ENCODE assay signal across 21 cellular contexts in genomic region chr22:36985490-36985889, GRCh38.
"Had no signal": no experiment of that assay in that cellular context is flagged by ENCODE, and none has a peak within 500 bp of the region (broad histone marks: within the 10 kb centered on the region; RNA-seq: fewer than 3 reads in every experiment).

No MANE protein-coding gene starts in this region.

- H3K4me3 ChIP-seq: left ventricle myocardium inferior, lung, neural progenitor cell, ovary, right atrium auricular region, skin epidermis, spleen, suprapubic skin, thoracic aorta, tibial artery, upper lobe of right lung had no signal

- H3K9ac ChIP-seq: neural progenitor cell had no signal

- ATAC-seq: natural killer cell, sciatic nerve, upper lobe of right lung had no signal

- H3K4me1 ChIP-seq: left ventricle myocardium inferior, neural progenitor cell, right atrium auricular region, spleen, tibial artery, upper lobe of right lung had no signal

- H3K36me3 Mint-ChIP-seq: mesothelial cell of epicardium; naive B cell; natural killer cell; neural progenitor cell; stimulated activated effector memory CD8-positive, alpha-beta T cell treated with anti-CD3 and anti-CD28 coated beads, Interleukin-12 subunit alpha, Interleukin-12 subunit beta, amount 100 ng/mL, for 72 hours had no signal

- H3K27me3 ChIP-seq: ovary, right atrium auricular region had no signal

- H3K4me1 Mint-ChIP-seq: mesothelial cell of epicardium; naive B cell; natural killer cell; stimulated activated effector memory CD8-positive, alpha-beta T cell treated with anti-CD3 and anti-CD28 coated beads, Interleukin-12 subunit alpha, Interleukin-12 subunit beta, amount 100 ng/mL, for 72 hours had no signal

- H3K4me2 ChIP-seq: neural progenitor cell had no signal

- H3K4me3 Mint-ChIP-seq: mesothelial cell of epicardium; naive B cell; natural killer cell; nephron progenitor cell; neural progenitor cell; stimulated activated effector memory CD8-positive, alpha-beta T cell treated with anti-CD3 and anti-CD28 coated beads, Interleukin-12 subunit alpha, Interleukin-12 subunit beta, amount 100 ng/mL, for 72 hours; stimulated activated naive CD8-positive, alpha-beta T cell treated with anti-CD3 and anti-CD28 coated beads, Interleukin-15, Interleukin-2, amounts not matched to agents 100 ng/mL and 50 ng/mL, for 24 hours had no signal

- H3K27ac Mint-ChIP-seq: mesothelial cell of epicardium; naive B cell; natural killer cell; nephron progenitor cell; neural progenitor cell; progenitor cell of endocrine pancreas; stimulated activated effector memory CD8-positive, alpha-beta T cell treated with anti-CD3 and anti-CD28 coated beads, Interleukin-12 subunit alpha, Interleukin-12 subunit beta, amount 100 ng/mL, for 72 hours; stimulated activated naive CD8-positive, alpha-beta T cell treated with anti-CD3 and anti-CD28 coated beads, Interleukin-15, Interleukin-2, amounts not matched to agents 100 ng/mL and 50 ng/mL, for 24 hours had no signal

- DNase-seq: islet precursor cell; left ventricle myocardium inferior; naive B cell; natural killer cell; ovary; spleen; stimulated activated naive CD4-positive, alpha-beta T cell; tibial artery; upper lobe of right lung had no signal

- H2AFZ ChIP-seq: neural progenitor cell had no signal

- H3K27ac ChIP-seq: left ventricle myocardium inferior, neural progenitor cell, ovary, right atrium auricular region, skin epidermis, spleen, suprapubic skin, thoracic aorta, tibial artery, upper lobe of right lung had no signal

- H3K36me3 ChIP-seq: left ventricle myocardium inferior, neural progenitor cell, ovary, right atrium auricular region, spleen, suprapubic skin, thoracic aorta, tibial artery, upper lobe of right lung had no signal
